20 cellular contexts compared by ENCODE assay signal in the genomic region with DNA sequence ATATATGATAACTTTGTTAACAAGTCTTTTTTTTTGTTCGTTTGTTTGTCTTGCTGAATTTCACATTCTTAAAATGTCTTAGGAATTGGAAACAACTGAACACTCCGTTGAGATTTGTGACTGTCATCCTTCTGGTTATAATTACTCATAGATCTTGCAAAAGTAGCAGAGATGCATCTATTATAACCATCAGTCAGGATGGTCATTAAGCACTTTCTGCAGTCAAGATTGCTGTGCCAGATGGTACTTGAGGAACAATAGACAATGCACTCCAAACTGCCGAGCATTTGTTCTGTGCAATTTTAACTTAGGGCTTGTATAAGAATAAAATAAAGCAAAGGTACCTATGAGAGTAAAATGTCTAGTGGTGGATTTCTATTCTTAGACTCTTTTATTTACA.
"Had no signal": no experiment of that assay in that cellular context is flagged by ENCODE, and none has a peak within 500 bp of the region (broad histone marks: within the 10 kb centered on the region; RNA-seq: fewer than 3 reads in every experiment).

No MANE protein-coding gene starts in this region.

- H3K36me3 ChIP-seq: adrenal gland, breast epithelium, gastrocnemius medialis, heart left ventricle, left ventricle myocardium inferior, neural progenitor cell, prostate gland, transverse colon, uterus had no signal

- H3K27me3 ChIP-seq: adrenal gland, breast epithelium, gastrocnemius medialis, heart left ventricle, neural progenitor cell, transverse colon, uterus had no signal

- ATAC-seq: activated naive CD4-positive, alpha-beta T cell treated with anti-CD3 and anti-CD28 coated beads, Interleukin-2, amount 50 U/mL, for 72 hours; activated T-cell treated with anti-CD3 and anti-CD28 coated beads, Interleukin-2, amount 50 U/mL, for 72 hours; esophagus mucosa; gastrocnemius medialis; heart left ventricle; right cardiac atrium had no signal

- H2AFZ ChIP-seq: neural progenitor cell had no signal

- H3K9me3 ChIP-seq: adrenal gland, breast epithelium, gastrocnemius medialis, left ventricle myocardium inferior, prostate gland, transverse colon, uterus had no signal

- H3K9ac ChIP-seq: neural progenitor cell had no signal

- H3K4me3 ChIP-seq: adrenal gland, breast epithelium, gastrocnemius medialis, heart left ventricle, left ventricle myocardium inferior, neural progenitor cell, prostate gland, transverse colon, uterus had no signal

- H3K27ac ChIP-seq: adrenal gland, breast epithelium, gastrocnemius medialis, heart left ventricle, left ventricle myocardium inferior, neural progenitor cell, prostate gland, transverse colon, uterus, VCaP had no signal

- H3K4me2 ChIP-seq: neural progenitor cell had no signal

- DNase-seq: activated CD4-positive, alpha-beta T cell treated with anti-CD3 and anti-CD28 coated beads for 1 hour; activated gamma-delta T cell; activated T-cell treated with anti-CD3 and anti-CD28 coated beads, Interleukin-2, amount 50 U/mL, for 72 hours; adrenal gland; effector CD8-positive, alpha-beta T cell; gastrocnemius medialis; heart left ventricle; left ventricle myocardium inferior; right cardiac atrium; stimulated activated CD4-positive, alpha-beta T cell treated with anti-CD3 and anti-CD28 coated beads, Interleukin-2, amount 100 ng/mL, for 24 hours; stimulated activated naive CD4-positive, alpha-beta T cell treated with Interleukin-2 at 50 U/mL for 16 hours; substantia nigra; transverse colon; uterus had no signal

- H3K4me1 ChIP-seq: adrenal gland, breast epithelium, gastrocnemius medialis, heart left ventricle, left ventricle myocardium inferior, neural progenitor cell, prostate gland, transverse colon, uterus had no signal
